Comparison of ENCODE assay signal across 9 cellular contexts in genomic region chr11:86484164-86484794, GRCh38.
DNase-seq lines count a peak whose midpoint lies in the region; ATAC-seq and TF ChIP-seq lines count a peak whose summit lies in the region.
"Had no signal": no experiment of that assay in that cellular context is flagged by ENCODE, and none has a peak within 500 bp of the region (broad histone marks: within the 10 kb centered on the region; RNA-seq: fewer than 3 reads in every experiment).

No MANE protein-coding gene starts in this region.

- no peak for TF ChIP-seq CTCF in gastrocnemius medialis (IDR thresholded peaks at IDR 0.05 in 4 of 5, conservative IDR thresholded peaks at IDR 0.05 in 1 of 5)

- H3K36me3 ChIP-seq in gastrocnemius medialis, result no peaks in the 10 kb centered on the region

- no peaks in the 10 kb centered on the region for H3K27me3 ChIP-seq in gastrocnemius medialis

- DNase-seq in GM04504 (ENCODE audit: low read depth) (peak; percentile 99), RPMI7951 (ENCODE audit: low read depth) (peak; percentile 96), fibroblast of the conjunctiva (ENCODE audit: low read depth) (peak; percentile 95), gastrocnemius medialis (peak in 1 of 2 donors; percentile 32), cortex of kidney (lab: John Stamatoyannopoulos, UW) (no peak), HUDEP-2 (lab: John Stamatoyannopoulos, UW; ENCODE audit: unreplicated experiment in 76 of 76) (no peak)

- intact Hi-C loops in gastrocnemius medialis (cut with DNase I; ENCODE audit: low total_unique reads), result no loop called here

- no peak for TF ChIP-seq POLR2A in gastrocnemius medialis (IDR thresholded peaks at IDR 0.05)
- no peak for TF ChIP-seq POLR2A in GM18505 (IDR thresholded peaks at IDR 0.05; ENCODE audit: borderline replicate concordance, extremely low read depth, insufficient read depth, insufficient read length)

- peak; percentile 70 to 79 for ATAC-seq in gastrocnemius medialis
- ATAC-seq in activated CD4-positive, CD25-positive, alpha-beta regulatory T cell treated with anti-CD3 and anti-CD28 coated beads, Interleukin-2, amount 50 U/mL, for 24 hours, result no peak
- no peak for ATAC-seq in GM18505 (IDR thresholded peaks at IDR 0.05; ENCODE audit: unreplicated experiment)
- ATAC-seq: GM12878 had no signal

- H3K4me3 ChIP-seq in gastrocnemius medialis, result no peak overlapping the region
- H3K4me3 ChIP-seq: GM12878 had no signal

- in situ Hi-C loops in gastrocnemius medialis (cut with MboI; ENCODE audit: low sequenced_read_pairs in 4 of 4), result no loop called here

- H3K9me3 ChIP-seq in gastrocnemius medialis, result no peaks in the 10 kb centered on the region

- H3K4me1 ChIP-seq in gastrocnemius medialis, result no peaks in the 10 kb centered on the region

- peak overlapping the region; percentile 32 to 47 (median 44) for H3K27ac ChIP-seq in gastrocnemius medialis

Comparison
In these comparisons a context has a peak if more than half of its experiments do, and no peak if none do; other contexts are left out.
1. DNase-seq: peak in GM04504 (single experiment), RPMI7951 (single experiment) and fibroblast of the conjunctiva (single experiment); none in cortex of kidney (single experiment) and HUDEP-2 (0 of 76).
2. ATAC-seq: peak in gastrocnemius medialis (2 of 2); none in activated CD4-positive, CD25-positive, alpha-beta regulatory T cell treated with anti-CD3 and anti-CD28 coated beads, Interleukin-2, amount 50 U/mL, for 24 hours (0 of 2) and GM18505 (single experiment).